In genomic region chr17:61684818-61685217, GRCh38 we compare ENCODE assay signal across 35 cellular contexts.
"Had no signal": no experiment of that assay in that cellular context is flagged by ENCODE, and none has a peak within 500 bp of the region (broad histone marks: within the 10 kb centered on the region; RNA-seq: fewer than 3 reads in every experiment).

No MANE protein-coding gene starts in this region.

- H3K4me3 ChIP-seq: MG63 had no signal

- H3K27me3 ChIP-seq: MG63 had no signal

- H3K9me3 ChIP-seq: MG63 had no signal

- DNase-seq: Karpas-422, Kasumi-1, MG63, MM.1S, MV-4-11, NCI-H1048, NCI-H1092, NCI-H1092 treated with DMSO at 0.1 percent for 48 hours, NCI-H1105, NCI-H1105 treated with DMSO at 0.1 percent for 48 hours, NCI-H1417, NCI-H1417 treated with DMSO at 0.1 percent for 48 hours, NCI-H1436, NCI-H1436 treated with DMSO at 0.1 percent for 48 hours, NCI-H146, NCI-H1694, NCI-H1694 treated with DMSO at 0.1 percent for 48 hours, NCI-H187, NCI-H187 treated with DMSO at 0.1 percent for 48 hours, NCI-H1930, NCI-H2029, NCI-H2029 treated with DMSO at 0.1 percent for 48 hours, NCI-H2081, NCI-H2081 treated with DMSO at 0.1 percent for 48 hours, NCI-H2107, NCI-H2171, NCI-H2171 treated with DMSO at 0.1 percent for 48 hours, NCI-H2227 treated with DMSO at 0.1 percent for 48 hours, NCI-H226, NCI-H345, NCI-H446, NCI-H446 treated with DMSO at 0.1 percent for 48 hours, NCI-H510A, NCI-H510A treated with DMSO at 0.1 percent for 48 hours, NCI-H524 had no signal
